ENCODE assay signal across 19 cellular contexts in genomic region chr10:47024046-47024322, GRCh38.
DNase-seq lines count a peak whose midpoint lies in the region; ATAC-seq and TF ChIP-seq lines count a peak whose summit lies in the region.
"Had no signal": no experiment of that assay in that cellular context is flagged by ENCODE, and none has a peak within 500 bp of the region (broad histone marks: within the 10 kb centered on the region; RNA-seq: fewer than 3 reads in every experiment).

No MANE protein-coding gene starts in this region.

- CTCF ChIA-PET in HEK293 (lab: Yijun Ruan, JAX), result interaction anchor here (0.6 to 4.3 kb wide), 21 partner anchors 11 to 340 kb away, joined by 3 to 83 read pairs (median 5); partner anchors contain the start of gene GDF10

- H3K4me3 Mint-ChIP-seq in activated T-cell treated with anti-CD3 and anti-CD28 coated beads, Interleukin-2, amount 50 U/mL, for 24 hours, result no peak overlapping the region
- H3K4me3 Mint-ChIP-seq in endothelial cell (ENCODE audit: unreplicated experiment), result no peak overlapping the region
- no peak overlapping the region for H3K4me3 Mint-ChIP-seq in T-helper 17 cell
- H3K4me3 Mint-ChIP-seq: CD4-positive, alpha-beta memory T cell had no signal

- H3K14ac ChIP-seq in neuronal stem cell (ENCODE audit: low read length), result no peak overlapping the region

- H3K27ac ChIP-seq in HEK293 (ENCODE audit: extremely low read depth, low read depth, low read length) (no peak overlapping the region), neuronal stem cell (replicated peaks; ENCODE audit: low read length) (no peak overlapping the region)
- H3K27ac ChIP-seq: BLaER1 had no signal

- H3K36me3 Mint-ChIP-seq in activated T-cell treated with anti-CD3 and anti-CD28 coated beads, Interleukin-2, amount 50 U/mL, for 24 hours (ENCODE audit: low read depth), result no peaks in the 10 kb centered on the region
- H3K36me3 Mint-ChIP-seq in endothelial cell (ENCODE audit: low read depth, unreplicated experiment) (peaks cover 3% of the 10 kb centered on the region), T-helper 17 cell (ENCODE audit: low read depth) (peaks cover 6% of the 10 kb centered on the region)
- H3K36me3 Mint-ChIP-seq: CD4-positive, alpha-beta memory T cell had no signal

- peaks cover 3% of the 10 kb centered on the region for H3K79me1 ChIP-seq in neuronal stem cell (ENCODE audit: low read depth, low read length)

- no peak overlapping the region for H2BK15ac ChIP-seq in neuronal stem cell (ENCODE audit: low read length)

- H3K27me3 ChIP-seq in neuronal stem cell (ENCODE audit: control insufficient read depth in 3 of 3, insufficient read depth in 3 of 3, low read depth in 1 of 3, low read length in 3 of 3), result peaks cover 0 to 3% (median 2%) of the 10 kb centered on the region in 3 experiments
- H3K27me3 ChIP-seq: BLaER1 had no signal

- H3K4me2 ChIP-seq in neuronal stem cell (ENCODE audit: insufficient read depth, low read length, poor library complexity, severe bottlenecking), result no peak overlapping the region
- H3K4me2 ChIP-seq: A549, BLaER1 had no signal

- H3K4me3 ChIP-seq in HEK293 (ENCODE audit: low read depth, low read length) (no peak overlapping the region), neuronal stem cell (ENCODE audit: low read length in 2 of 2) (peak overlapping the region in 1 of 2 donors; percentile 72)
- H3K4me3 ChIP-seq: A549, BLaER1, GM12878 had no signal

- H3K36me3 ChIP-seq in HEK293 (ENCODE audit: control insufficient read depth in 2 of 2, insufficient read depth in 1 of 2, low read length in 2 of 2) (no peaks in the 10 kb centered on the region), neuronal stem cell (replicated peaks in 1 of 2; ENCODE audit: control insufficient read depth in 2 of 2, insufficient read depth in 2 of 2, low read length in 2 of 2) (no peaks in the 10 kb centered on the region)
- H3K36me3 ChIP-seq: BLaER1 had no signal

- peak overlapping the region; percentile 56 for H3K4ac ChIP-seq in neuronal stem cell (ENCODE audit: low read length)

- H2BK120ac ChIP-seq in neuronal stem cell (ENCODE audit: low read depth, low read length), result no peak overlapping the region

- H3K9me3 ChIP-seq in HEK293 (ENCODE audit: control insufficient read depth, insufficient read depth, low read depth, low read length), result no peaks in the 10 kb centered on the region
- H3K9me3 ChIP-seq in neuronal stem cell (replicated peaks in 1 of 2; ENCODE audit: control insufficient read depth in 2 of 2, insufficient read depth in 1 of 2, low read depth in 1 of 2, low read length in 2 of 2), result peaks cover 0 to 7% of the 10 kb centered on the region in 2 donors
- H3K9me3 ChIP-seq in T-helper 17 cell (ENCODE audit: control insufficient read depth, low read length, poor library complexity, severe bottlenecking), result no peaks in the 10 kb centered on the region
- H3K9me3 ChIP-seq: BLaER1 had no signal

- no CpG with 5 or more reads among the region's 1 CpG for WGBS in neuronal stem cell (ENCODE audit: extremely low coverage in 2 of 2, insufficient read length in 2 of 2, insufficient replicate concordance in 1 of 2), 2 donors

- H3K4me1 Mint-ChIP-seq in activated T-cell treated with anti-CD3 and anti-CD28 coated beads, Interleukin-2, amount 50 U/mL, for 24 hours (ENCODE audit: low read depth), result peaks cover 3% of the 10 kb centered on the region
- H3K4me1 Mint-ChIP-seq in endothelial cell (ENCODE audit: unreplicated experiment), result peaks cover 3% of the 10 kb centered on the region
- H3K4me1 Mint-ChIP-seq in T-helper 17 cell, result peaks cover 8% of the 10 kb centered on the region

- H3K9ac ChIP-seq in neuronal stem cell (ENCODE audit: low read depth, low read length, poor library complexity), result peak overlapping the region; percentile 50
- H3K9ac ChIP-seq: BLaER1 had no signal

- H4K8ac ChIP-seq in neuronal stem cell (ENCODE audit: low read depth, low read length), result peak overlapping the region; percentile 83

- H2AFZ ChIP-seq in neuronal stem cell (ENCODE audit: low read length), result no peak overlapping the region

- H3K9me3 Mint-ChIP-seq in activated T-cell treated with anti-CD3 and anti-CD28 coated beads, Interleukin-2, amount 50 U/mL, for 24 hours, result no peaks in the 10 kb centered on the region
- no peaks in the 10 kb centered on the region for H3K9me3 Mint-ChIP-seq in endothelial cell (ENCODE audit: unreplicated experiment)
- H3K9me3 Mint-ChIP-seq: CD4-positive, alpha-beta memory T cell had no signal

- H3K27me3 Mint-ChIP-seq in activated T-cell treated with anti-CD3 and anti-CD28 coated beads, Interleukin-2, amount 50 U/mL, for 24 hours, result peaks cover 7% of the 10 kb centered on the region
- peaks cover 8% of the 10 kb centered on the region for H3K27me3 Mint-ChIP-seq in endothelial cell (ENCODE audit: unreplicated experiment)
- H3K27me3 Mint-ChIP-seq in T-helper 17 cell, result peaks cover 14% of the 10 kb centered on the region

- TF ChIP-seq CTCF in HEK293 (tag by site-specific recombination; IDR thresholded peaks at IDR 0.05) (no peak), endothelial cell (IDR thresholded peaks at IDR 0.05; ENCODE audit: unreplicated experiment) (no peak)

- H3K27ac Mint-ChIP-seq in activated T-cell treated with anti-CD3 and anti-CD28 coated beads, Interleukin-2, amount 50 U/mL, for 24 hours, result no peak overlapping the region
- H3K27ac Mint-ChIP-seq in endothelial cell (ENCODE audit: unreplicated experiment) (peak overlapping the region; percentile 18), T-helper 17 cell (no peak overlapping the region)

- H3K4me1 ChIP-seq in HEK293 (ENCODE audit: control insufficient read depth, insufficient read depth, low read length) (no peaks in the 10 kb centered on the region), neuronal stem cell (ENCODE audit: control insufficient read depth in 2 of 2, insufficient read depth in 1 of 2, low read depth in 1 of 2, low read length in 2 of 2) (peaks cover 0 to 1% of the 10 kb centered on the region in 2 donors)
- H3K4me1 ChIP-seq: A549 had no signal

- POLR2A ChIA-PET in HEK293 (lab: Yijun Ruan, JAX), result no interaction called here

- H3K23ac ChIP-seq in neuronal stem cell (ENCODE audit: low read depth, low read length, poor library complexity), result no peak overlapping the region

- no peak overlapping the region for H2BK5ac ChIP-seq in neuronal stem cell (ENCODE audit: low read length)

- peak; percentile 12 for DNase-seq in activated T-cell treated with anti-CD3 and anti-CD28 coated beads, Interleukin-2, amount 50 U/mL, for 24 hours
- DNase-seq in activated T-cell treated with anti-CD3 and anti-CD28 coated beads for 4 hours (no peak), endothelial cell (ENCODE audit: low spot score) (no peak), neuronal stem cell (ENCODE audit: low spot score) (no peak), T-helper 17 cell (no peak)
- DNase-seq: EL, NCI-H1105 treated with DMSO at 0.1 percent for 48 hours, NCI-H2107, NCI-H774, PC-3, RPMI8226, SIG-M5 had no signal

- ATAC-seq in T-helper 17 cell, result no peak
- no peak for ATAC-seq in HG03139 (IDR thresholded peaks at IDR 0.05; ENCODE audit: unreplicated experiment)
- ATAC-seq in GM21723 (IDR thresholded peaks at IDR 0.05; ENCODE audit: unreplicated experiment), result no peak

- H2AK5ac ChIP-seq in neuronal stem cell (ENCODE audit: low read depth, low read length), result peak overlapping the region; percentile 63

- H3K18ac ChIP-seq in neuronal stem cell (ENCODE audit: low read length), result no peak overlapping the region

- H2BK12ac ChIP-seq in neuronal stem cell (ENCODE audit: low read length), result peak overlapping the region; percentile 63

- peak overlapping the region; percentile 47 for H4K91ac ChIP-seq in neuronal stem cell (ENCODE audit: low read depth, low read length, poor library complexity)

TF ChIP-seq in HEK293, 187 proteins besides CTCF, POLR2A, EP300 and RAD21 (continues in another document):
- TF ChIP-seq ZNF776 (tag by site-specific recombination; IDR thresholded peaks at IDR 0.05; ENCODE audit: borderline replicate concordance) (peak; percentile 81; the same call in 1 of the 2 replicates), ZNF114 (tag by site-specific recombination; IDR thresholded peaks at IDR 0.05) (0 out of 2 replicates have a peak, but pooled peaks have one; percentile 72), ZNF311 (tag by site-specific recombination; IDR thresholded peaks at IDR 0.05; ENCODE audit: borderline replicate concordance) (0 out of 2 replicates have a peak, but pooled peaks have one; percentile 24), ZBTB11 (tag by site-specific recombination; conservative IDR thresholded peaks at IDR 0.05; ENCODE audit: low read depth) (no peak), ATF2 (tag by site-specific recombination; IDR thresholded peaks at IDR 0.05; ENCODE audit: low read depth) (no peak)
